In genomic region chrX:135295238-135295943, GRCh38 we compare ENCODE assay signal across 9 cellular contexts. TPM values are rescaled to one million over a fixed set of nuclear protein-coding genes. Genes with fewer than 3 reads are reported as not detected.
DNase-seq lines count a peak whose midpoint lies in the region; ATAC-seq and TF ChIP-seq lines count a peak whose summit lies in the region.
"Had no signal": no experiment of that assay in that cellular context is flagged by ENCODE, and none has a peak within 500 bp of the region (broad histone marks: within the 10 kb centered on the region; RNA-seq: fewer than 3 reads in every experiment).

No MANE protein-coding gene starts in this region.

- peak in 1 of 2 donors; percentile 41 for TF ChIP-seq CTCF in right atrium auricular region (IDR thresholded peaks at IDR 0.05)

- CTCF ChIA-PET in activated naive CD4-positive, alpha-beta T cell treated with anti-CD3 and anti-CD28 coated beads for 36 hours (lab: Charles Lee) = no interaction called here

- ATAC-seq in GM21529 (IDR thresholded peaks at IDR 0.05; ENCODE audit: unreplicated experiment) = peak; percentile 99
- ATAC-seq in sciatic nerve = peak; percentile 62

- H3K4me3 Mint-ChIP-seq in activated naive CD4-positive, alpha-beta T cell treated with anti-CD3 and anti-CD28 coated beads for 36 hours = peak overlapping the region; percentile 85

- DNase-seq in DMS 273 treated with DMSO at 0.1 percent for 48 hours (lab: John Stamatoyannopoulos, UW) (peak; percentile 20), NCI-H2227 (lab: John Stamatoyannopoulos, UW; ENCODE audit: unreplicated experiment) (peak; percentile 77), right atrium auricular region (ENCODE audit: low spot score) (no peak), sciatic nerve (ENCODE audit: low spot score) (no peak), hepatic stellate cell (ENCODE audit: low spot score) (no peak), NCI-H1092 treated with DMSO at 0.1 percent for 48 hours (lab: John Stamatoyannopoulos, UW) (no peak)
- DNase-seq in activated naive CD4-positive, alpha-beta T cell treated with anti-CD3 and anti-CD28 coated beads for 36 hours = peak; percentile 77

- H3K27ac Mint-ChIP-seq in activated naive CD4-positive, alpha-beta T cell treated with anti-CD3 and anti-CD28 coated beads for 36 hours = peak overlapping the region; percentile 83

- H3K27me3 ChIP-seq in right atrium auricular region = no peaks in the 10 kb centered on the region

- H3K36me3 ChIP-seq in right atrium auricular region = no peaks in the 10 kb centered on the region
- H3K36me3 ChIP-seq: uterus had no signal

- H3K4me1 Mint-ChIP-seq in activated naive CD4-positive, alpha-beta T cell treated with anti-CD3 and anti-CD28 coated beads for 36 hours (ENCODE audit: low read depth) = peaks cover 16% of the 10 kb centered on the region

- intact Hi-C loops in activated naive CD4-positive, alpha-beta T cell treated with anti-CD3 and anti-CD28 coated beads for 36 hours (cut with micrococcal nuclease) = loop anchor here (2.0 to 5.0 kb wide), 2 partner anchors 127 to 225 kb away; partner anchors contain the start of genes INTS6L and SMIM10L2A
- intact Hi-C loops in sciatic nerve (cut with DNase I) = no loop called here

- H3K9me3 Mint-ChIP-seq in activated naive CD4-positive, alpha-beta T cell treated with anti-CD3 and anti-CD28 coated beads for 36 hours = peaks cover 5% of the 10 kb centered on the region

- peak overlapping the region; percentile 14 to 29 for H3K4me3 ChIP-seq in right atrium auricular region

- peaks cover 21% of the 10 kb centered on the region for H3K36me3 Mint-ChIP-seq in activated naive CD4-positive, alpha-beta T cell treated with anti-CD3 and anti-CD28 coated beads for 36 hours (ENCODE audit: low read depth)

- H3K27ac ChIP-seq in right atrium auricular region = no peak overlapping the region
- H3K27ac ChIP-seq: uterus had no signal

- H3K9me3 ChIP-seq in right atrium auricular region = peaks cover 0 to 5% of the 10 kb centered on the region in 2 donors
- H3K9me3 ChIP-seq: uterus had no signal

- H3K27me3 Mint-ChIP-seq in activated naive CD4-positive, alpha-beta T cell treated with anti-CD3 and anti-CD28 coated beads for 36 hours (ENCODE audit: low read depth) = no peaks in the 10 kb centered on the region

- no peaks in the 10 kb centered on the region for H3K4me1 ChIP-seq in right atrium auricular region
- H3K4me1 ChIP-seq: uterus had no signal

RNA-seq across cellular contexts. Expression of gene ETDC, which starts 13.9 kb away (rescaled TPM):
- total RNA-seq in activated naive CD4-positive, alpha-beta T cell treated with anti-CD3 and anti-CD28 coated beads for 36 hours = not detected
- total RNA-seq in right atrium auricular region (not detected), sciatic nerve (not detected)
- total RNA-seq: uterus had no signal

RNA-seq across cellular contexts. Expression of gene ETDA, which starts 43.5 kb away (rescaled TPM):
- total RNA-seq in activated naive CD4-positive, alpha-beta T cell treated with anti-CD3 and anti-CD28 coated beads for 36 hours = not detected
- total RNA-seq in right atrium auricular region (not detected), sciatic nerve (not detected)
- total RNA-seq: uterus had no signal

RNA-seq across cellular contexts. Expression of gene ZNF75D, which starts 48.5 kb away (rescaled TPM):
- total RNA-seq in activated naive CD4-positive, alpha-beta T cell treated with anti-CD3 and anti-CD28 coated beads for 36 hours = 1 to 10 TPM; 2.5 to 3.6 TPM
- total RNA-seq in right atrium auricular region (1 to 10 TPM; 4.2 to 5.3 TPM), sciatic nerve (10.3 TPM)

RNA-seq across cellular contexts. Expression of gene ZNF449, which starts 49.2 kb away (rescaled TPM):
- 1 to 10 TPM; 1.9 to 2.4 TPM for total RNA-seq in activated naive CD4-positive, alpha-beta T cell treated with anti-CD3 and anti-CD28 coated beads for 36 hours
- total RNA-seq in right atrium auricular region (1 to 10 TPM; 5.6 to 6.0 TPM), sciatic nerve (13.1 TPM)

Comparison
In these comparisons a context has a peak if more than half of its experiments do, and no peak if none do; other contexts are left out.
1. DNase-seq: peak in DMS 273 treated with DMSO at 0.1 percent for 48 hours (single experiment), NCI-H2227 (single experiment) and activated naive CD4-positive, alpha-beta T cell treated with anti-CD3 and anti-CD28 coated beads for 36 hours (single experiment); none in right atrium auricular region (single experiment), sciatic nerve (single experiment), hepatic stellate cell (single experiment) and NCI-H1092 treated with DMSO at 0.1 percent for 48 hours (single experiment).